ENCODE assay signal across 11 cellular contexts in the genomic region with DNA sequence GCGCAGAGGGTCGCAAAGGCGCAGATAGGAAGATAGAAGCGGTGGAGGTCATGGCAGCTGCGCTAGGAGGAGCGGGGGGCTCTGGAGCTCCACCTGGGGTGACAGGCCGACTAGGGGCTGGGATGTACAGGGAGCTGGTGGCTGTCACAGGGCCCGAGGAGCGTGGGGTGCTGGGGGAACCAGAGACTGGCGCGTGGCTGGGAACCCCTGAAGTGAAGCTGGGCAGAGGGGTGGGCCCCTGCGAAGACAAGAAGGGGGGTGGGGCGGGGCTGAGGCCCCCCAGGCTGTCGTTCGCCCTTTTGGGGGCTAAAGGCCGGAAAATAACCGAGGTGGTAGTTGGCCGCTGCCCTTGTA. TPM values are rescaled to one million over a fixed set of nuclear protein-coding genes. Genes with fewer than 3 reads are reported as not detected.
DNase-seq lines count a peak whose midpoint lies in the region; ATAC-seq, FAIRE-seq and TF ChIP-seq lines count a peak whose summit lies in the region.
"Had no signal": no experiment of that assay in that cellular context is flagged by ENCODE, and none has a peak within 500 bp of the region (broad histone marks: within the 10 kb centered on the region; RNA-seq: fewer than 3 reads in every experiment).

No MANE protein-coding gene starts in this region.

- no peak for TF ChIP-seq CTCF in GM23338 (conservative IDR thresholded peaks at IDR 0.05; ENCODE audit: low read depth in 2 of 2)

- FAIRE-seq in small intestine (lab: Jason Lieb, UNC), result no peak

- H2AFZ ChIP-seq in GM23338, result peak overlapping the region; percentile 98

- H3K27ac Mint-ChIP-seq in GM23338, result no peak overlapping the region
- no peak overlapping the region for H3K27ac Mint-ChIP-seq in activated naive CD8-positive, alpha-beta T cell treated with anti-CD3 and anti-CD28 coated beads, Interleukin-2, amount 50 U/mL, for 24 hours

- peak overlapping the region; percentile 96 for H3K4me3 ChIP-seq in GM23338
- H3K4me3 ChIP-seq in iPS-18c (ENCODE audit: insufficient read depth, low read depth, low read length), result peak overlapping the region; percentile 53
- peak overlapping the region; percentile 49 to 54 for H3K4me3 ChIP-seq in small intestine (ENCODE audit: low read depth in 1 of 2, low read length in 2 of 2)

- H3K4me1 Mint-ChIP-seq in GM23338, result peaks cover 25% of the 10 kb centered on the region
- peaks cover 19% of the 10 kb centered on the region for H3K4me1 Mint-ChIP-seq in activated naive CD8-positive, alpha-beta T cell treated with anti-CD3 and anti-CD28 coated beads, Interleukin-2, amount 50 U/mL, for 24 hours

- H3K27me3 Mint-ChIP-seq in GM23338 (ENCODE audit: insufficient read depth, low read depth, poor library complexity), result peaks cover 11% of the 10 kb centered on the region
- H3K27me3 Mint-ChIP-seq in activated naive CD8-positive, alpha-beta T cell treated with anti-CD3 and anti-CD28 coated beads, Interleukin-2, amount 50 U/mL, for 24 hours, result peaks cover 3% of the 10 kb centered on the region

- peak overlapping the region; percentile 83 for H3K4me3 Mint-ChIP-seq in GM23338
- H3K4me3 Mint-ChIP-seq in activated naive CD8-positive, alpha-beta T cell treated with anti-CD3 and anti-CD28 coated beads, Interleukin-2, amount 50 U/mL, for 24 hours, result peak overlapping the region; percentile 59

- H3F3A ChIP-seq in GM23338 (replicated peaks; ENCODE audit: low read depth), result 0 out of 2 replicates have a peak, but pooled peaks cover 6% of the 10 kb centered on the region

- H3K4me1 ChIP-seq in GM23338 (ENCODE audit: insufficient read depth) (peaks cover 9% of the 10 kb centered on the region), small intestine (ENCODE audit: control insufficient read depth in 2 of 2, insufficient read depth in 1 of 2, low read depth in 1 of 2, low read length in 1 of 2) (no peaks in the 10 kb centered on the region)

- H3K27me3 ChIP-seq in GM23338 (ENCODE audit: insufficient read depth) (no peaks in the 10 kb centered on the region), small intestine (ENCODE audit: control insufficient read depth in 2 of 2, insufficient read depth in 2 of 2, low read length in 2 of 2) (no peaks in the 10 kb centered on the region)

- H3K36me3 ChIP-seq in GM23338 (ENCODE audit: insufficient read depth), result no peaks in the 10 kb centered on the region
- H3K36me3 ChIP-seq in small intestine (ENCODE audit: control insufficient read depth in 2 of 2, insufficient read depth in 2 of 2, low read length in 2 of 2), result no peaks in the 10 kb centered on the region

- 11 to 18% (median 16%) methylated on average over 16 to 18 of the region's 18 CpGs for WGBS in small intestine, 3 donors

- peaks cover 2% of the 10 kb centered on the region for H3K9me3 ChIP-seq in iPS-18c (ENCODE audit: control insufficient read depth, insufficient read depth, low read length)
- H3K9me3 ChIP-seq in small intestine (ENCODE audit: control insufficient read depth, low read depth), result no peaks in the 10 kb centered on the region

- H3K27ac ChIP-seq in GM23338 (ENCODE audit: low read depth) (peak overlapping the region; percentile 83; the same call in 1 of the 2 replicates), small intestine (ENCODE audit: low read depth in 1 of 2, low read length in 1 of 2) (no peak overlapping the region)

- no peaks in the 10 kb centered on the region; the same call in 1 of the 2 replicates for H4K20me1 ChIP-seq in GM23338 (replicated peaks; ENCODE audit: insufficient read depth)

- ATAC-seq in GM23338, result peak; percentile 23
- no peak for ATAC-seq in activated naive CD8-positive, alpha-beta T cell treated with anti-CD3 and anti-CD28 coated beads, Interleukin-2, amount 50 U/mL, for 24 hours
- no peak for ATAC-seq in HG03520 (IDR thresholded peaks at IDR 0.05; ENCODE audit: unreplicated experiment)

- H3K36me3 Mint-ChIP-seq in GM23338 (ENCODE audit: low read depth), result no peaks in the 10 kb centered on the region; the same call in 2 of the 3 replicates
- no peaks in the 10 kb centered on the region for H3K36me3 Mint-ChIP-seq in activated naive CD8-positive, alpha-beta T cell treated with anti-CD3 and anti-CD28 coated beads, Interleukin-2, amount 50 U/mL, for 24 hours (ENCODE audit: low read depth)

- H3K4me2 ChIP-seq in GM23338, result peak overlapping the region; percentile 97

- H3K9me2 ChIP-seq in GM23338 (ENCODE audit: insufficient read depth), result no peaks in the 10 kb centered on the region

- DNase-seq in GM23338 (ENCODE audit: low spot score), result peak; percentile 30
- DNase-seq in activated naive CD8-positive, alpha-beta T cell treated with anti-CD3 and anti-CD28 coated beads, Interleukin-2, amount 50 U/mL, for 24 hours, result no peak
- no peak for DNase-seq in small intestine
- DNase-seq in NCI-H526 (lab: John Stamatoyannopoulos, UW), result no peak
- DNase-seq in NCI-H446 treated with DMSO at 0.1 percent for 48 hours (lab: John Stamatoyannopoulos, UW), result no peak
- no peak for DNase-seq in GM19240 (ENCODE audit: insufficient read length, low spot score)
- DNase-seq: NCI-H187 had no signal

- no peaks in the 10 kb centered on the region; the same call in 2 of the 3 replicates for H3K9me3 Mint-ChIP-seq in GM23338
- no peaks in the 10 kb centered on the region for H3K9me3 Mint-ChIP-seq in activated naive CD8-positive, alpha-beta T cell treated with anti-CD3 and anti-CD28 coated beads, Interleukin-2, amount 50 U/mL, for 24 hours

- H3K79me2 ChIP-seq in GM23338 (replicated peaks; ENCODE audit: insufficient read depth), result no peaks in the 10 kb centered on the region

TF ChIP-seq in GM23338, 12 proteins besides CTCF, POLR2A, EP300 and RAD21 (continues in another document):
- TF ChIP-seq ZNF114 (CRISPR knock-in tag; IDR thresholded peaks at IDR 0.05) (no peak), STAT1 (IDR thresholded peaks at IDR 0.05; ENCODE audit: unreplicated experiment) (no peak), NANOG (IDR thresholded peaks at IDR 0.05; ENCODE audit: borderline replicate concordance) (no peak)

RNA-seq across cellular contexts. Expression of a gene that starts 6.6 kb away (rescaled TPM):
- total RNA-seq in GM23338 (2014; rRNA removed; shearing (Covaris generic)), result 2.4 and 3.2 TPM in 2 replicates
- polyA plus RNA-seq in GM23338 (2016; fragmentation: Nextera tagmentation; extraction: Ambion mirVana) (1.9 and 2.7 TPM in 2 replicates), small intestine (under 1 TPM; 0.37 to 0.54 (median 0.45) TPM)
- total RNA-seq: activated CD8-positive, alpha-beta memory T cell treated with anti-CD3 and anti-CD28 coated beads for 36 hours had no signal

RNA-seq across cellular contexts. Expression of a gene that starts 8.0 kb away (rescaled TPM):
- 0.08 TPM in 1 of 2 replicates, not detected in the other for total RNA-seq in GM23338 (2014; rRNA removed; shearing (Covaris generic))
- polyA plus RNA-seq in GM23338 (2016; fragmentation: Nextera tagmentation; extraction: Ambion mirVana) (0.16 and 0.57 TPM in 2 replicates), small intestine (1 to 10 TPM in 1 of 3 donors, under 1 TPM in 1, not detected in 1; 0.04 to 1.6 TPM)
- total RNA-seq: activated CD8-positive, alpha-beta memory T cell treated with anti-CD3 and anti-CD28 coated beads for 36 hours; renal cortical epithelial cell had no signal

RNA-seq across cellular contexts. Expression of a gene that starts 50.1 kb away (rescaled TPM):
- 5.3 and 6.7 TPM in 2 replicates for total RNA-seq in GM23338 (2014; rRNA removed; shearing (Covaris generic))
- polyA plus RNA-seq in GM23338 (2016; fragmentation: Nextera tagmentation; extraction: Ambion mirVana) (4.3 and 5.0 TPM in 2 replicates), small intestine (10 to 100 TPM in 1 of 3 donors, 1 to 10 TPM in 2; 4.3 to 15.2 (median 5.4) TPM)

RNA-seq across cellular contexts. Expression of a gene that starts 56.7 kb away (rescaled TPM):
- 27.4 and 29.2 TPM in 2 replicates for total RNA-seq in GM23338 (2014; rRNA removed; shearing (Covaris generic))
- polyA plus RNA-seq in GM23338 (2016; fragmentation: Nextera tagmentation; extraction: Ambion mirVana) (12.8 and 15.1 TPM in 2 replicates), small intestine (1 to 10 TPM; 2.4 to 9.4 (median 9.3) TPM)
